2 cellular contexts compared by ENCODE assay signal in genomic region chr2:43482974-43483373, GRCh38.
TF ChIP-seq lines count a peak whose summit lies in the region.

No MANE protein-coding gene starts in this region.

TF ChIP-seq in liver, 16 proteins besides CTCF, POLR2A, EP300 and RAD21 (continued from another document):
- TF ChIP-seq REST (IDR thresholded peaks at IDR 0.05) (no peak), TAF1 (conservative IDR thresholded peaks at IDR 0.05) (no peak), HNF4A (conservative IDR thresholded peaks at IDR 0.05) (no peak), NR2F2 (IDR thresholded peaks at IDR 0.05) (no peak), ATF3 (IDR thresholded peaks at IDR 0.05) (no peak), HNF4G (IDR thresholded peaks at IDR 0.05) (no peak)
TF ChIP-seq in liver: peak in this region for 0.

TF ChIP-seq in HepG2, 621 proteins besides CTCF, POLR2A, EP300 and RAD21 (continued from another document):
- TF ChIP-seq, protein P1, sequence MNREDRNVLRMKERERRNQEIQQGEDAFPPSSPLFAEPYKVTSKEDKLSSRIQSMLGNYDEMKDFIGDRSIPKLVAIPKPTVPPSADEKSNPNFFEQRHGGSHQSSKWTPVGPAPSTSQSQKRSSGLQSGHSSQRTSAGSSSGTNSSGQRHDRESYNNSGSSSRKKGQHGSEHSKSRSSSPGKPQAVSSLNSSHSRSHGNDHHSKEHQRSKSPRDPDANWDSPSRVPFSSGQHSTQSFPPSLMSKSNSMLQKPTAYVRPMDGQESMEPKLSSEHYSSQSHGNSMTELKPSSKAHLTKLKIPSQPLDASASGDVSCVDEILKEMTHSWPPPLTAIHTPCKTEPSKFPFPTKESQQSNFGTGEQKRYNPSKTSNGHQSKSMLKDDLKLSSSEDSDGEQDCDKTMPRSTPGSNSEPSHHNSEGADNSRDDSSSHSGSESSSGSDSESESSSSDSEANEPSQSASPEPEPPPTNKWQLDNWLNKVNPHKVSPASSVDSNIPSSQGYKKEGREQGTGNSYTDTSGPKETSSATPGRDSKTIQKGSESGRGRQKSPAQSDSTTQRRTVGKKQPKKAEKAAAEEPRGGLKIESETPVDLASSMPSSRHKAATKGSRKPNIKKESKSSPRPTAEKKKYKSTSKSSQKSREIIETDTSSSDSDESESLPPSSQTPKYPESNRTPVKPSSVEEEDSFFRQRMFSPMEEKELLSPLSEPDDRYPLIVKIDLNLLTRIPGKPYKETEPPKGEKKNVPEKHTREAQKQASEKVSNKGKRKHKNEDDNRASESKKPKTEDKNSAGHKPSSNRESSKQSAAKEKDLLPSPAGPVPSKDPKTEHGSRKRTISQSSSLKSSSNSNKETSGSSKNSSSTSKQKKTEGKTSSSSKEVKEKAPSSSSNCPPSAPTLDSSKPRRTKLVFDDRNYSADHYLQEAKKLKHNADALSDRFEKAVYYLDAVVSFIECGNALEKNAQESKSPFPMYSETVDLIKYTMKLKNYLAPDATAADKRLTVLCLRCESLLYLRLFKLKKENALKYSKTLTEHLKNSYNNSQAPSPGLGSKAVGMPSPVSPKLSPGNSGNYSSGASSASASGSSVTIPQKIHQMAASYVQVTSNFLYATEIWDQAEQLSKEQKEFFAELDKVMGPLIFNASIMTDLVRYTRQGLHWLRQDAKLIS (CRISPR knock-in tag; IDR thresholded peaks at IDR 0.05), result no peak
